11 cellular contexts compared by ENCODE assay signal in genomic region chr21:43369124-43369523, GRCh38. TPM values are rescaled to one million over a fixed set of nuclear protein-coding genes. Genes with fewer than 3 reads are reported as not detected.
DNase-seq lines count a peak whose midpoint lies in the region; ATAC-seq lines count a peak whose summit lies in the region.
"Had no signal": no experiment of that assay in that cellular context is flagged by ENCODE, and none has a peak within 500 bp of the region (broad histone marks: within the 10 kb centered on the region; RNA-seq: fewer than 3 reads in every experiment).

No MANE protein-coding gene starts in this region.

- ATAC-seq in GM19025 (IDR thresholded peaks at IDR 0.05; ENCODE audit: low read depth, unreplicated experiment), result peak; percentile 51
- ATAC-seq in HG03460 (IDR thresholded peaks at IDR 0.05; ENCODE audit: unreplicated experiment), result no peak

- intact Hi-C loops in head of caudate nucleus (cut with DNase I), result no loop called here

- DNase-seq in AG08396 (ENCODE audit: low spot score) (peak; percentile 39), RPMI8226 (peak; percentile 53), head of caudate nucleus (peak in 31 of 42 donors; percentile 32 to 86 (median 58)), A172 (ENCODE audit: low spot score) (no peak), RKO (ENCODE audit: low spot score) (no peak)
- no peak for DNase-seq in stimulated activated CD4-positive, alpha-beta T cell treated with anti-CD3 and anti-CD28 coated beads, Interleukin-2, amount 100 ng/mL, for 24 hours
- DNase-seq: DMS79, hippocampal formation, NCI-H1105 had no signal

RNA-seq across cellular contexts. Expression of gene SIK1, which starts 57.8 kb away (rescaled TPM):
- 4.9 and 8.5 TPM in 2 replicates for total RNA-seq in A172 (2014; rRNA removed; shearing (Covaris generic))

Comparison
In these comparisons a context has a peak if more than half of its experiments do, and no peak if none do; other contexts are left out.
1. DNase-seq: peak in AG08396 (single experiment), RPMI8226 (single experiment) and head of caudate nucleus (31 of 42); none in A172 (single experiment), stimulated activated CD4-positive, alpha-beta T cell treated with anti-CD3 and anti-CD28 coated beads, Interleukin-2, amount 100 ng/mL, for 24 hours (0 of 2) and RKO (single experiment).